Comparison of ENCODE assay signal across 17 cellular contexts in the genomic region with DNA sequence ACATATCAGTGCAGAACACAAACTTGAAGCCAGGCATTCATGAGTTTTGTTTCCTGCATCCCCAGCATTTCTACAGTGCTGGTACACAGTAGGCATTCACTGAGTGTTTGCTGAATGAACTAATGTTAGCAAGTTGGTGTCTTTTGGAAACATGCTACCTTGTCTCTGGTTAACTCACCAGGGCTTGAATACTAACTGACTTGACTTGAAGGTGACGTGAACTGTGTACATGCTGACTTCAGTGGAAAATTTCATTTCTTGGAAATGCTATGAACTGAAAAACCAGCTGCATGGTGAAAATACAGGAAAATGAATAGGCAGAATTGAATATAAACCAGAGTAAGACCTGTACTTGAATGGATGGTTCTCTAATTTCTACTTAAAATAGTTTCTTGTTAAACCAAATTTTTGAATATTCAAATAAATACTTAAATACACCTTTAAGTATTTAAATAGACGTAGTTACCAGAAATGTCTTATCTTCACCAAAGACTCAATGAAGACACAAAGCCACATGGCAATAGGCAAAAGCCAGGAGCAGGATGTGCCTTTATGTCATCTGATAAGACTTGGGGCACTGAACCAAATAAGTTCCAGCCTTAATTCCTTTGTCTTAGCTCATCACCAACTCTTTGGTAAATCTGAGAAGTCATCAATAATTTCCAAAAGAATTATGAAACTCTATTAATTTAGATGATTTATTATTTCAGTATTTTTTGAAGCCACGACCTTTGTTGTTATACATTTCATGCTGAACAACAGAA. TPM values are rescaled to one million over a fixed set of nuclear protein-coding genes. Genes with fewer than 3 reads are reported as not detected.
DNase-seq lines count a peak whose midpoint lies in the region; ATAC-seq, FAIRE-seq and TF ChIP-seq lines count a peak whose summit lies in the region.
"Had no signal": no experiment of that assay in that cellular context is flagged by ENCODE, and none has a peak within 500 bp of the region (broad histone marks: within the 10 kb centered on the region; RNA-seq: fewer than 3 reads in every experiment).

No MANE protein-coding gene starts in this region.

- DNase-seq in EL (peak; percentile 42), PC-3 (peak; percentile 32), cardiac fibroblast (ENCODE audit: low read depth in 2 of 2) (peak; percentile 16 to 50), small intestine (no peak), A673 (ENCODE audit: low spot score) (no peak), nucleus accumbens (lab: John Stamatoyannopoulos, UW) (no peak)
- DNase-seq: activated T-cell treated with anti-CD3 and anti-CD28 coated beads, Interleukin-2, amount 50 U/mL, for 4 hours; H7; NCI-H1436; transverse colon had no signal

- BruUV-seq in PC-3 (replicated peaks; lab: Mats Ljungman, UMichigan) (no TSS peak), A673 (replicated peaks; lab: Mats Ljungman, UMichigan) (no TSS peak)

- TF ChIP-seq CTCF in PC-3 (conservative IDR thresholded peaks at IDR 0.05; ENCODE audit: low read depth, low read length) (no peak), cardiac fibroblast (IDR thresholded peaks at IDR 0.05; ENCODE audit: low read depth, low read length) (no peak), A673 (conservative IDR thresholded peaks at IDR 0.05; ENCODE audit: low read depth, low read length) (no peak), gastroesophageal sphincter (IDR thresholded peaks at IDR 0.05) (no peak)

- no peaks in the 10 kb centered on the region for H3K36me3 ChIP-seq in PC-3 (ENCODE audit: low read depth, low read length)
- H3K36me3 ChIP-seq in small intestine (ENCODE audit: control insufficient read depth in 2 of 2, insufficient read depth in 2 of 2, low read length in 2 of 2), result no peaks in the 10 kb centered on the region
- H3K36me3 ChIP-seq in A673 (ENCODE audit: insufficient read depth, low read length, poor library complexity, severe bottlenecking), result no peaks in the 10 kb centered on the region
- H3K36me3 ChIP-seq in gastroesophageal sphincter, result no peaks in the 10 kb centered on the region
- H3K36me3 ChIP-seq: transverse colon had no signal

- WGBS in small intestine, 3 donors, result 66 to 74% (median 66%) methylated on average over 3 of the region's 3 CpGs
- WGBS in gastroesophageal sphincter (ENCODE audit: low coverage in 1 of 2), 2 donors, result 79 to 84% methylated on average over 3 of the region's 3 CpGs

- ATAC-seq in PC-3, result peak; percentile 21
- no peak for ATAC-seq in HG02884 (IDR thresholded peaks at IDR 0.05; ENCODE audit: unreplicated experiment)
- no peak for ATAC-seq in gastroesophageal sphincter
- ATAC-seq: activated T-cell treated with anti-CD3 and anti-CD28 coated beads, Interleukin-2, amount 50 U/mL, for 4 hours had no signal

- H3K27ac ChIP-seq in PC-3 (ENCODE audit: low read length) (peak overlapping the region; percentile 11; the same call in 1 of the 2 replicates), small intestine (ENCODE audit: low read depth in 1 of 2, low read length in 1 of 2) (no peak overlapping the region), A673 (ENCODE audit: low read depth, low read length, poor library complexity, severe bottlenecking) (no peak overlapping the region), gastroesophageal sphincter (no peak overlapping the region)
- H3K27ac ChIP-seq: transverse colon had no signal

- no peak for TF ChIP-seq POLR2A in gastroesophageal sphincter (IDR thresholded peaks at IDR 0.05)

- peaks cover 26% of the 10 kb centered on the region for H3K4me1 ChIP-seq in PC-3 (ENCODE audit: insufficient read depth, low read length)
- H3K4me1 ChIP-seq in small intestine (ENCODE audit: control insufficient read depth in 2 of 2, insufficient read depth in 1 of 2, low read depth in 1 of 2, low read length in 1 of 2), result no peaks in the 10 kb centered on the region
- no peaks in the 10 kb centered on the region for H3K4me1 ChIP-seq in A673 (ENCODE audit: insufficient read depth, low read length, poor library complexity, severe bottlenecking)
- H3K4me1 ChIP-seq in gastroesophageal sphincter, result no peaks in the 10 kb centered on the region
- H3K4me1 ChIP-seq: transverse colon had no signal

- H3K27me3 ChIP-seq in PC-3 (ENCODE audit: low read length) (no peaks in the 10 kb centered on the region), small intestine (ENCODE audit: control insufficient read depth in 2 of 2, insufficient read depth in 2 of 2, low read length in 2 of 2) (peaks cover 0 to 3% of the 10 kb centered on the region in 2 donors), A673 (replicated peaks; ENCODE audit: insufficient read depth, low read depth, low read length, poor library complexity) (no peaks in the 10 kb centered on the region), gastroesophageal sphincter (no peaks in the 10 kb centered on the region)
- H3K27me3 ChIP-seq: transverse colon had no signal

- TF ChIP-seq EP300 in gastroesophageal sphincter (IDR thresholded peaks at IDR 0.05), result no peak

- H3K9me3 ChIP-seq in PC-3 (ENCODE audit: low read length), result no peaks in the 10 kb centered on the region
- no peaks in the 10 kb centered on the region for H3K9me3 ChIP-seq in small intestine (ENCODE audit: control insufficient read depth, low read depth)
- H3K9me3 ChIP-seq in A673 (ENCODE audit: low read depth, low read length, poor library complexity, severe bottlenecking), result no peaks in the 10 kb centered on the region
- no peaks in the 10 kb centered on the region for H3K9me3 ChIP-seq in gastroesophageal sphincter
- H3K9me3 ChIP-seq: transverse colon had no signal

- H3K9me2 ChIP-seq in PC-3 (replicated peaks; ENCODE audit: low read length), result no peaks in the 10 kb centered on the region

- no peaks in the 10 kb centered on the region for H4K20me1 ChIP-seq in PC-3 (ENCODE audit: low read length)

- H3K4me2 ChIP-seq in PC-3 (ENCODE audit: low read length), result peak overlapping the region; percentile 70

- POLR2A ChIA-PET in PC-3 (lab: Charles Lee; ENCODE audit: unreplicated experiment), result no interaction called here
- POLR2A ChIA-PET in A673 (lab: Charles Lee; ENCODE audit: low non-redundant PET), result no interaction called here

- FAIRE-seq in small intestine (lab: Jason Lieb, UNC), result peak; percentile 10
- FAIRE-seq: GM19239 had no signal

- H2AFZ ChIP-seq in PC-3 (ENCODE audit: low read length), result no peak overlapping the region

- no peak overlapping the region for H3K4me3 ChIP-seq in PC-3 (ENCODE audit: low read length)
- H3K4me3 ChIP-seq in cardiac fibroblast (replicated peaks in 1 of 2; ENCODE audit: low read depth in 2 of 2, low read length in 2 of 2), result no peak overlapping the region
- no peak overlapping the region for H3K4me3 ChIP-seq in small intestine (ENCODE audit: low read depth in 1 of 2, low read length in 2 of 2)
- H3K4me3 ChIP-seq in A673 (ENCODE audit: low read depth, low read length, poor library complexity, severe bottlenecking), result no peak overlapping the region
- H3K4me3 ChIP-seq in gastroesophageal sphincter, result no peak overlapping the region
- H3K4me3 ChIP-seq: transverse colon had no signal

- CTCF ChIA-PET in PC-3 (lab: Charles Lee) (no interaction called here), A673 (lab: Charles Lee) (no interaction called here)

- H3K79me2 ChIP-seq in PC-3 (ENCODE audit: low read length), result no peaks in the 10 kb centered on the region

- peaks cover 6% of the 10 kb centered on the region for H3F3A ChIP-seq in PC-3 (ENCODE audit: low read length, unreplicated experiment)

- intact Hi-C loops in PC-3 (cut with micrococcal nuclease), result loop anchor here (1.0 to 10.0 kb wide), 2 partner anchors 24 to 329 kb away; no protein-coding TSS in a partner anchor
- intact Hi-C loops in A673 (cut with micrococcal nuclease; ENCODE audit: unreplicated experiment), result no loop called here

- H3K9ac ChIP-seq in PC-3 (ENCODE audit: low read length), result no peak overlapping the region

RNA-seq across cellular contexts. Expression of gene POU2AF2, which starts 39.7 kb away (rescaled TPM):
- total RNA-seq in PC-3 (2014; rRNA removed) (not detected in 2 replicates), A673 (2021) (not detected in 2 replicates), gastroesophageal sphincter (under 1 TPM in 2 of 4 donors, not detected in 2; 0.59 to 0.81 TPM)
- polyA plus RNA-seq in small intestine, result 1 to 10 TPM in 2 of 3 donors, under 1 TPM in 1; 1.00 to 2.7 (median 1.4) TPM
- total RNA-seq: activated naive CD4-positive, alpha-beta T cell treated with anti-CD3 and anti-CD28 coated beads, Interleukin-2, amount 50 U/mL, for 72 hours; activated T-cell treated with anti-CD3 and anti-CD28 coated beads, Interleukin-2, amount 50 U/mL, for 4 hours; H7; liver; SK-MEL-5 had no signal
- polyA plus RNA-seq: BJ, liver had no signal

Comparison
In these comparisons a context has a peak if more than half of its experiments do, and no peak if none do; other contexts are left out.
1. DNase-seq: peak in EL (single experiment), PC-3 (single experiment) and cardiac fibroblast (2 of 2); none in small intestine (single experiment), A673 (single experiment) and nucleus accumbens (0 of 56).